8 cellular contexts compared by ENCODE assay signal in the genomic region with DNA sequence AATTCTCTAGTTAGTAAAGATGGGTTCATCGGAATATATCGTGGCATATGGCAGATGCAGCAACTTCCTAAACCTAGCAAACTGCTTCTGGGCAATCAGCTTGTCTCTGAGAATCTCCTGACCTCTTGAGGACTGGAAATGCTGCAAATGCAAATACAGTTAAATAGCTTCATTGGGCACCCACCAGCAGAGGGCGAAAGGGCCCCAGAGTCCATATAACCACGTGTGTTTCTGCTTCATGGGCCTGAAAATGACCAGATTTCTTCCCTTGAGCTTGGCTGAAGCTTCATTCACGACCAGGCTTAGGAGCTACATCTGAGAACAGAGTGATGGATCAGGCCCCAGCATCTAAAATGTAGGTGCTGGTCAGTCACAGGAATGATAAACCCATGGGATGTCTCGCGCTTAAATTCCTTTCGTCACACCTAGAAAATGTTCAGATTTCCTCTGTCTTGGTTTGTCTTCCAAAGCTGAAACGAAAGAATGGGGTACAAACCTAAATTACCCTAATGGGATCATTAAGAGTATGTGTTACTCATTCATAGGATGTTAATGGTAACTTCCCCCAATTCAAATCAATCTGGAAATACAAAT.
DNase-seq lines count a peak whose midpoint lies in the region; ATAC-seq lines count a peak whose summit lies in the region.

No MANE protein-coding gene starts in this region.

- DNase-seq in Caki2 (ENCODE audit: low read depth), result peak; percentile 49
- peak; percentile 51 for DNase-seq in HK-2 (ENCODE audit: unreplicated experiment)
- DNase-seq in RPMI7951 (ENCODE audit: low read depth), result peak; percentile 66
- peak; percentile 6 for DNase-seq in cerebellum (ENCODE audit: low spot score)
- DNase-seq in myocyte (ENCODE audit: low read depth), result peak; percentile 69
- no peak for DNase-seq in NCI-H1694 treated with DMSO at 0.1 percent for 48 hours (lab: John Stamatoyannopoulos, UW)
- no peak for DNase-seq in NCI-H1694 (lab: John Stamatoyannopoulos, UW)

- no peak for ATAC-seq in HG03159 (IDR thresholded peaks at IDR 0.05; ENCODE audit: unreplicated experiment)

- in situ Hi-C loops in Caki2 (cut with HindIII; ENCODE audit: low pct_unique_long_range_greater_than_20kb, low sequenced_read_pairs), result no loop called here

Comparison
In these comparisons a context has a peak if more than half of its experiments do, and no peak if none do; other contexts are left out.
1. DNase-seq: peak in Caki2 (single experiment), HK-2 (single experiment), RPMI7951 (single experiment), cerebellum (single experiment) and myocyte (single experiment); none in NCI-H1694 treated with DMSO at 0.1 percent for 48 hours (single experiment) and NCI-H1694 (single experiment).